ENCODE assay signal across 30 cellular contexts in genomic region chr19:45191324-45191845, GRCh38. TPM values are rescaled to one million over a fixed set of nuclear protein-coding genes. Genes with fewer than 3 reads are reported as not detected.
"Had no signal": no experiment of that assay in that cellular context is flagged by ENCODE, and none has a peak within 500 bp of the region (broad histone marks: within the 10 kb centered on the region; RNA-seq: fewer than 3 reads in every experiment).

No MANE protein-coding gene starts in this region.

- ATAC-seq: activated T-helper 17 cell treated with anti-CD3 and anti-CD28 coated beads, Interleukin-2, amount 50 U/mL, for 72 hours; effector memory CD8-positive, alpha-beta T cell; left lobe of liver; lower lobe of right lung; stimulated activated naive B cell treated with anti-CD40 and anti-IgM and Interleukin-4, amounts not matched to agents 10 μg/mL and 1 μg/mL and 100 μg/mL, for 72 hours; T-cell had no signal

- H3K27ac Mint-ChIP-seq: activated naive CD8-positive, alpha-beta T cell; activated T-cell treated with anti-CD3 and anti-CD28 coated beads, Interleukin-2, amount 50 U/mL, for 24 hours; activated T-helper 17 cell treated with anti-CD3 and anti-CD28 coated beads, Interleukin-2, amount 50 U/mL, for 72 hours; naive B cell; stimulated activated naive B cell treated with anti-CD40 and anti-IgM and Interleukin-4, amounts not matched to agents 10 μg/mL and 1 μg/mL and 100 μg/mL, for 72 hours; T-cell; T-helper 2 cell treated with Interferon-gamma antibody and Interleukin-4, amounts not matched to agents 5 μg/mL and 100 μg/mL, for 36 hours had no signal

- H3K9me3 Mint-ChIP-seq: activated T-cell treated with anti-CD3 and anti-CD28 coated beads, Interleukin-2, amount 50 U/mL, for 24 hours; activated T-helper 17 cell treated with anti-CD3 and anti-CD28 coated beads, Interleukin-2, amount 50 U/mL, for 72 hours; central memory CD8-positive, alpha-beta T cell; effector memory CD8-positive, alpha-beta T cell; stimulated activated naive B cell treated with anti-CD40 and anti-IgM and Interleukin-4, amounts not matched to agents 10 μg/mL and 1 μg/mL and 100 μg/mL, for 72 hours; T-cell; T-helper 2 cell treated with Interferon-gamma antibody and Interleukin-4, amounts not matched to agents 5 μg/mL and 100 μg/mL, for 36 hours had no signal

- H3K4me3 Mint-ChIP-seq: activated naive CD8-positive, alpha-beta T cell; activated T-cell treated with anti-CD3 and anti-CD28 coated beads, Interleukin-2, amount 50 U/mL, for 24 hours; activated T-helper 17 cell treated with anti-CD3 and anti-CD28 coated beads, Interleukin-2, amount 50 U/mL, for 72 hours; central memory CD8-positive, alpha-beta T cell; effector memory CD8-positive, alpha-beta T cell; stimulated activated naive B cell treated with anti-CD40 and anti-IgM and Interleukin-4, amounts not matched to agents 10 μg/mL and 1 μg/mL and 100 μg/mL, for 72 hours; T-cell; T-helper 2 cell treated with Interferon-gamma antibody and Interleukin-4, amounts not matched to agents 5 μg/mL and 100 μg/mL, for 36 hours had no signal

- H3K27me3 Mint-ChIP-seq: activated naive CD8-positive, alpha-beta T cell; activated T-cell treated with anti-CD3 and anti-CD28 coated beads, Interleukin-2, amount 50 U/mL, for 24 hours; activated T-helper 17 cell treated with anti-CD3 and anti-CD28 coated beads, Interleukin-2, amount 50 U/mL, for 72 hours; central memory CD8-positive, alpha-beta T cell; effector memory CD8-positive, alpha-beta T cell; naive B cell; stimulated activated naive B cell treated with anti-CD40 and anti-IgM and Interleukin-4, amounts not matched to agents 10 μg/mL and 1 μg/mL and 100 μg/mL, for 72 hours; T-cell had no signal

- H3K27me3 ChIP-seq: adrenal gland, ascending aorta, brain microvascular endothelial cell, dorsolateral prefrontal cortex, sigmoid colon, transverse colon had no signal

- H3K36me3 ChIP-seq: adrenal gland, brain microvascular endothelial cell, lower lobe of right lung, sigmoid colon, transverse colon had no signal

- H3K4me3 ChIP-seq: adrenal gland, ascending aorta, dorsolateral prefrontal cortex, lower lobe of right lung, sigmoid colon, smooth muscle cell, transverse colon had no signal

- DNase-seq: activated CD4-positive, CD25-positive, alpha-beta regulatory T cell treated with anti-CD3 and anti-CD28 coated beads, Interleukin-2, amount 50 U/mL, for 72 hours; activated CD8-positive, alpha-beta memory T cell treated with anti-CD3 and anti-CD28 coated beads for 24 hours; activated CD8-positive, alpha-beta memory T cell treated with anti-CD3 and anti-CD28 coated beads, Interleukin-2, amount 50 U/mL, for 4 hours; activated T-cell treated with anti-CD3 and anti-CD28 coated beads, Interleukin-2, amount 50 U/mL, for 24 hours; adrenal gland; brain microvascular endothelial cell; dorsolateral prefrontal cortex; effector memory CD8-positive, alpha-beta T cell; foreskin fibroblast; lower lobe of right lung; naive B cell; posterior cingulate gyrus; sigmoid colon; stimulated activated CD4-positive, alpha-beta T cell treated with anti-CD3 and anti-CD28 coated beads, Interleukin-2, amount 100 ng/mL, for 48 hours; stimulated activated CD8-positive, alpha-beta memory T cell treated with anti-CD3 and anti-CD28 coated beads, Interleukin-4, amount 100 ng/mL, for 48 hours; stimulated activated naive B cell treated with anti-CD40 and anti-IgM and Interleukin-4, amounts not matched to agents 10 μg/mL and 1 μg/mL and 100 μg/mL, for 72 hours; T-cell; transverse colon had no signal

RNA-seq across cellular contexts. Expression of gene NKPD1, which starts 30.6 kb away (rescaled TPM):
- total RNA-seq: ascending aorta, epithelial cell of proximal tubule, left lobe of liver, lower lobe of right lung, mesenteric fat pad had no signal

RNA-seq across cellular contexts. Expression of gene EXOC3L2, which starts 53.8 kb away (rescaled TPM):
- total RNA-seq: activated T-helper 17 cell treated with anti-CD3 and anti-CD28 coated beads, Interleukin-2, amount 50 U/mL, for 72 hours; fibroblast of lung; kidney epithelial cell; renal cortical epithelial cell; T-cell had no signal
